In genomic region chr16:78092755-78093154, GRCh38 we compare ENCODE assay signal across 30 cellular contexts.
"Had no signal": no experiment of that assay in that cellular context is flagged by ENCODE, and none has a peak within 500 bp of the region (broad histone marks: within the 10 kb centered on the region; RNA-seq: fewer than 3 reads in every experiment).

No MANE protein-coding gene starts in this region.

- H3K36me3 Mint-ChIP-seq: activated naive CD8-positive, alpha-beta T cell; WTC11 had no signal

- H3K27ac ChIP-seq: adrenal gland, body of pancreas, esophagus muscularis mucosa, foreskin keratinocyte, gastrocnemius medialis, heart left ventricle, VCaP had no signal

- H3K27ac Mint-ChIP-seq: activated CD4-positive, alpha-beta memory T cell treated with anti-CD3 and anti-CD28 coated beads, Interleukin-2, amount 10 ng/mL, durations not matched to agents 7 days and 5 days; activated CD4-positive, alpha-beta T cell treated with anti-CD3 and anti-CD28 coated beads, Interleukin-2, amount 10 ng/mL, durations not matched to agents 7 days and 5 days; activated naive CD8-positive, alpha-beta T cell; activated T-cell treated with anti-CD3 and anti-CD28 coated beads, Interleukin-2, amount 50 U/mL, for 24 hours; activated T-cell treated with anti-CD3 and anti-CD28 coated beads, Interleukin-2, amount 50 U/mL, for 72 hours; effector memory CD8-positive, alpha-beta T cell; WTC11 had no signal

- H3K4me1 ChIP-seq: adrenal gland, body of pancreas, esophagus muscularis mucosa, gastrocnemius medialis, heart left ventricle had no signal

- H3K9me3 Mint-ChIP-seq: activated CD4-positive, alpha-beta T cell treated with anti-CD3 and anti-CD28 coated beads, Interleukin-2, amount 10 ng/mL, durations not matched to agents 7 days and 5 days; activated T-cell treated with anti-CD3 and anti-CD28 coated beads, Interleukin-2, amount 50 U/mL, for 24 hours; effector memory CD8-positive, alpha-beta T cell had no signal

- H3K36me3 ChIP-seq: adrenal gland, esophagus muscularis mucosa, gastrocnemius medialis, heart left ventricle had no signal

- H3K4me3 ChIP-seq: adrenal gland, body of pancreas, esophagus muscularis mucosa, gastrocnemius medialis, heart left ventricle had no signal

- DNase-seq: activated CD4-positive, alpha-beta memory T cell treated with anti-CD3 and anti-CD28 coated beads, Interleukin-2, amount 10 ng/mL, durations not matched to agents 7 days and 5 days; activated CD4-positive, alpha-beta T cell treated with anti-CD3 and anti-CD28 coated beads for 1 hour; activated CD4-positive, alpha-beta T cell treated with anti-CD3 and anti-CD28 coated beads for 4 hours; activated CD4-positive, alpha-beta T cell treated with anti-CD3 and anti-CD28 coated beads, Interleukin-2, amount 10 ng/mL, durations not matched to agents 7 days and 5 days; activated CD4-positive, alpha-beta T cell treated with anti-CD3 and anti-CD28 coated beads, Interleukin-2, amount 50 U/mL, for 4 hours; activated gamma-delta T cell; activated naive CD4-positive, alpha-beta T cell; activated naive CD4-positive, alpha-beta T cell treated with anti-CD3 and anti-CD28 coated beads, Interleukin-2, amount 50 U/mL, for 16 hours; activated T-cell treated with anti-CD3 and anti-CD28 coated beads for 4 hours; activated T-cell treated with anti-CD3 and anti-CD28 coated beads, Interleukin-2, amount 50 U/mL, for 24 hours; activated T-cell treated with anti-CD3 and anti-CD28 coated beads, Interleukin-2, amount 50 U/mL, for 72 hours; adrenal gland; amygdala; aorta; body of pancreas; caudate nucleus; cortex of kidney; dermis blood vessel endothelial cell; effector CD4-positive, alpha-beta T cell; effector memory CD8-positive, alpha-beta T cell; erythroblast; foreskin keratinocyte; gastrocnemius medialis; glutamatergic neuron; heart left ventricle; T-helper 2 cell had no signal

- H3K27me3 ChIP-seq: adrenal gland, body of pancreas, gastrocnemius medialis had no signal

- H3K4me3 Mint-ChIP-seq: activated CD4-positive, alpha-beta memory T cell treated with anti-CD3 and anti-CD28 coated beads, Interleukin-2, amount 10 ng/mL, durations not matched to agents 7 days and 5 days; activated CD4-positive, alpha-beta T cell treated with anti-CD3 and anti-CD28 coated beads, Interleukin-2, amount 10 ng/mL, durations not matched to agents 7 days and 5 days; activated naive CD8-positive, alpha-beta T cell; activated T-cell treated with anti-CD3 and anti-CD28 coated beads, Interleukin-2, amount 50 U/mL, for 24 hours; activated T-cell treated with anti-CD3 and anti-CD28 coated beads, Interleukin-2, amount 50 U/mL, for 72 hours; effector memory CD8-positive, alpha-beta T cell; WTC11 had no signal

- H3K4me1 Mint-ChIP-seq: activated CD4-positive, alpha-beta T cell treated with anti-CD3 and anti-CD28 coated beads, Interleukin-2, amount 10 ng/mL, durations not matched to agents 7 days and 5 days; WTC11 had no signal

- H3K9me3 ChIP-seq: adrenal gland, body of pancreas, esophagus muscularis mucosa, gastrocnemius medialis, heart left ventricle had no signal
